8 cellular contexts compared by ENCODE assay signal in genomic region chr3:37996785-37997301, GRCh38. TPM values are rescaled to one million over a fixed set of nuclear protein-coding genes. Genes with fewer than 3 reads are reported as not detected.
DNase-seq lines count a peak whose midpoint lies in the region; ATAC-seq and TF ChIP-seq lines count a peak whose summit lies in the region.

No MANE protein-coding gene starts in this region.

- H3K4me2 ChIP-seq in OCI-LY1 (ENCODE audit: low read length): no peak overlapping the region

- H3K27ac Mint-ChIP-seq in nephron: peak overlapping the region; percentile 29 to 78 (median 61)

- peaks cover 11% of the 10 kb centered on the region; the same call in 1 of the 2 replicates for H3K36me3 ChIP-seq in OCI-LY1 (ENCODE audit: insufficient read depth, low read length)

- DNase-seq in COLO829 (ENCODE audit: low spot score) (peak; percentile 88), epithelial cell of proximal tubule (ENCODE audit: low read depth) (peak; percentile 37)
- peak; percentile 28 for DNase-seq in activated CD8-positive, alpha-beta memory T cell treated with anti-CD3 and anti-CD28 coated beads, Interleukin-2, amount 50 U/mL, for 1 hour (ENCODE audit: extremely low read depth)
- peak; percentile 71 for DNase-seq in stimulated activated naive CD4-positive, alpha-beta T cell treated with Interleukin-2 at 50 U/mL for 16 hours (lab: John Stamatoyannopoulos, UW)

- H3K79me2 ChIP-seq in OCI-LY1 (ENCODE audit: insufficient read depth, low read length): no peaks in the 10 kb centered on the region

- H3K4me3 ChIP-seq in OCI-LY1 (ENCODE audit: low read depth, low read length, poor library complexity, severe bottlenecking): no peak overlapping the region
- H3K4me3 ChIP-seq in epithelial cell of proximal tubule (ENCODE audit: low read depth, low read length): no peak overlapping the region

- H2AFZ ChIP-seq in OCI-LY1 (ENCODE audit: low read length): no peak overlapping the region

- peaks cover 47% of the 10 kb centered on the region for H3K4me1 Mint-ChIP-seq in nephron

- H3K36me3 Mint-ChIP-seq in nephron (ENCODE audit: low read depth): peaks cover 8% of the 10 kb centered on the region

- TF ChIP-seq CTCF in OCI-LY1 (IDR thresholded peaks at IDR 0.05; ENCODE audit: low read length) (peak; percentile 91), epithelial cell of proximal tubule (conservative IDR thresholded peaks at IDR 0.05; ENCODE audit: low read depth, low read length) (peak; percentile 97), nephron (IDR thresholded peaks at IDR 0.05; ENCODE audit: unreplicated experiment in 3 of 3) (peak; percentile 85 to 90 (median 86))

- no peaks in the 10 kb centered on the region for H3K27me3 ChIP-seq in OCI-LY1 (ENCODE audit: insufficient read depth, low read length)

- no peaks in the 10 kb centered on the region for H3F3A ChIP-seq in OCI-LY1 (ENCODE audit: insufficient read depth, low read length)

- H3K27ac ChIP-seq in OCI-LY1 (ENCODE audit: low read depth, low read length, poor library complexity, severe bottlenecking): peak overlapping the region; percentile 43

- peaks cover 13% of the 10 kb centered on the region for H3K27me3 Mint-ChIP-seq in nephron (ENCODE audit: low read depth)

- peak; percentile 53 for ATAC-seq in GM19452 (IDR thresholded peaks at IDR 0.05; ENCODE audit: unreplicated experiment)
- peak; percentile 53 for ATAC-seq in HG03520 (IDR thresholded peaks at IDR 0.05; ENCODE audit: unreplicated experiment)

- no peaks in the 10 kb centered on the region for H3K9me3 ChIP-seq in OCI-LY1 (ENCODE audit: low read length)

- peak overlapping the region; percentile 14 to 95 (median 72) for H3K4me3 Mint-ChIP-seq in nephron

- peaks cover 41% of the 10 kb centered on the region for H3K4me1 ChIP-seq in OCI-LY1 (ENCODE audit: insufficient read depth, low read length, severe bottlenecking)

- H3K9ac ChIP-seq in OCI-LY1 (ENCODE audit: low read length): no peak overlapping the region

- H3K9me2 ChIP-seq in OCI-LY1 (ENCODE audit: low read depth, low read length): no peaks in the 10 kb centered on the region

- no peaks in the 10 kb centered on the region for H4K20me1 ChIP-seq in OCI-LY1 (ENCODE audit: insufficient read depth, low read length)

- H3K9me3 Mint-ChIP-seq in nephron: no peaks in the 10 kb centered on the region

RNA-seq across cellular contexts. Expression of gene VILL, which starts 6.3 kb away (rescaled TPM):
- total RNA-seq in epithelial cell of proximal tubule: 5.3 and 6.1 TPM in 2 replicates

RNA-seq across cellular contexts. Expression of gene PLCD1, which starts 32.6 kb away (rescaled TPM):
- total RNA-seq in epithelial cell of proximal tubule: 9.7 and 11.2 TPM in 2 replicates

RNA-seq across cellular contexts. Expression of gene DLEC1, which starts 42.2 kb away (rescaled TPM):
- not detected in 2 replicates for total RNA-seq in epithelial cell of proximal tubule

Comparison
In these comparisons a context has a peak if more than half of its experiments do, and no peak if none do; other contexts are left out.
1. DNase-seq: peak in every context shown above with its lines; median percentile 88 in COLO829; 71 in stimulated activated naive CD4-positive, alpha-beta T cell treated with Interleukin-2 at 50 U/mL for 16 hours; 37 in epithelial cell of proximal tubule; 28 in activated CD8-positive, alpha-beta memory T cell treated with anti-CD3 and anti-CD28 coated beads, Interleukin-2, amount 50 U/mL, for 1 hour.